ENCODE assay signal across 16 cellular contexts in the genomic region with DNA sequence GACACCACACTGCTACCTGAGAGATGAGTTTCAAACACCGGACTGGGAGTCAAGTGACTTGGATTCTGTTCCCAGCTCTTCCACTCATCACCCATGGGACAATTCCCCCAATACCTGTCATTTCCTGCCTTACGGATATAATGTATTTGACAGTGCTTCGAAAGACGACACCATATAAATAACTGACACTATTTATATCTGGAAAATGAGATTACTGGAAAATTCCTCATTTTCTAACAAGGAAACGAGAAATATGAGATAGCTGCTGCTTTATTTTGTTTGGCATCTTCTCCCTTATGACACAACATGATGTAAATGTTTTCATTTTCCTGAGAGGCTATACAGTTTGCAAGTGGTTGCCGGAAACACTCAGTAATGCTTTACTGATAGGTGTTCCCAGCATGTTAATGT. TPM values are rescaled to one million over a fixed set of nuclear protein-coding genes. Genes with fewer than 3 reads are reported as not detected.
A peak's percentile ranks its signal among the peaks of the same experiment; 100 is the strongest.
DNase-seq lines count a peak whose midpoint lies in the region; ATAC-seq, FAIRE-seq and TF ChIP-seq lines count a peak whose summit lies in the region.
"Had no signal": no experiment of that assay in that cellular context is flagged by ENCODE, and none has a peak within 500 bp of the region (broad histone marks: within the 10 kb centered on the region; RNA-seq: fewer than 3 reads in every experiment).

No MANE protein-coding gene starts in this region.

- TF ChIP-seq CTCF in AG04450 (IDR thresholded peaks at IDR 0.05; ENCODE audit: low read depth, low read length): no peak
- no peak for TF ChIP-seq CTCF in astrocyte of the cerebellum (IDR thresholded peaks at IDR 0.05; ENCODE audit: low read depth, low read length, missing control alignments)
- no peak for TF ChIP-seq CTCF in foreskin fibroblast (IDR thresholded peaks at IDR 0.05; ENCODE audit: low read depth, low read length)

- peak; percentile 55 for DNase-seq in AG04450 (ENCODE audit: low read depth, low spot score)
- peak; percentile 18 for DNase-seq in HTR-8/SVneo (ENCODE audit: insufficient read length, low spot score)
- peak; percentile 65 for DNase-seq in astrocyte of the cerebellum (ENCODE audit: low read depth)
- DNase-seq in foreskin fibroblast: peak; percentile 59 to 81
- no peak for DNase-seq in GM19239 (ENCODE audit: insufficient read length, low spot score)
- no peak for DNase-seq in DMS153 (lab: John Stamatoyannopoulos, UW)
- DNase-seq: AML-193, colonic mucosa, DMS 273 treated with DMSO at 0.1 percent for 48 hours, foreskin keratinocyte, NCI-H446 treated with DMSO at 0.1 percent for 48 hours, nucleus accumbens, Peyer's patch had no signal

- FAIRE-seq in HTR-8/SVneo (lab: Jason Lieb, UNC): no peak
- FAIRE-seq in GM19239 (lab: Jason Lieb, UNC): no peak

- in situ Hi-C loops in astrocyte of the cerebellum (cut with HindIII; ENCODE audit: low sequenced_read_pairs): no loop called here

- ATAC-seq in HG02870 (IDR thresholded peaks at IDR 0.05; ENCODE audit: unreplicated experiment) (no peak), GM21360 (IDR thresholded peaks at IDR 0.05; ENCODE audit: unreplicated experiment) (no peak)
- ATAC-seq: activated CD4-positive, CD25-positive, alpha-beta regulatory T cell treated with anti-CD3 and anti-CD28 coated beads, Interleukin-2, amount 50 U/mL, for 24 hours; foreskin keratinocyte had no signal

- CTCF ChIA-PET in AG04450 (lab: Charles Lee): interaction anchor here (0.6 to 1.5 kb wide), 3 partner anchors 79 to 309 kb away, joined by 3 to 5 read pairs (median 4); no protein-coding TSS in a partner anchor

- peak overlapping the region; percentile 47 for H3K27ac ChIP-seq in AG04450 (ENCODE audit: low read depth, low read length)
- H3K27ac ChIP-seq: colonic mucosa, foreskin keratinocyte, Peyer's patch had no signal

- H3K4me3 ChIP-seq in AG04450 (ENCODE audit: low read depth, low read length): no peak overlapping the region
- H3K4me3 ChIP-seq in astrocyte of the cerebellum (ENCODE audit: low read depth, low read length): no peak overlapping the region
- H3K4me3 ChIP-seq in foreskin fibroblast (ENCODE audit: low read depth in 1 of 2, low read length in 2 of 2): no peak overlapping the region
- H3K4me3 ChIP-seq: colonic mucosa, Peyer's patch had no signal

- POLR2A ChIA-PET in AG04450 (lab: Yijun Ruan, JAX): interaction anchor here (0.5 to 1.0 kb wide), 4 partner anchors 22 to 50 kb away, joined by 3 to 6 read pairs (median 4); partner anchors contain the start of gene XBP1

- no peaks in the 10 kb centered on the region; the same call in 1 of the 2 replicates for H3K9me3 ChIP-seq in AG04450 (ENCODE audit: control insufficient read depth, insufficient read depth, low read length)
- H3K9me3 ChIP-seq: colonic mucosa, Peyer's patch had no signal

- no peaks in the 10 kb centered on the region for H3K27me3 ChIP-seq in AG04450 (ENCODE audit: control insufficient read depth, insufficient read depth, low read length)
- H3K27me3 ChIP-seq: colonic mucosa, foreskin keratinocyte, Peyer's patch had no signal

RNA-seq across cellular contexts. Expression of gene HSCB, which starts 8.6 kb away (rescaled TPM):
- polyA plus RNA-seq in AG04450 (2011; rRNA removed): 23.9 and 24.5 TPM in 2 replicates
- 5.2 and 7.1 TPM in 2 replicates for polyA minus RNA-seq in AG04450 (2011; rRNA and poly(A)+ RNA removed)

RNA-seq across cellular contexts. Expression of gene CHEK2, which starts 8.9 kb away (rescaled TPM):
- 16.5 and 19.5 TPM in 2 replicates for polyA plus RNA-seq in AG04450 (2011; rRNA removed)
- polyA minus RNA-seq in AG04450 (2011; rRNA and poly(A)+ RNA removed): 7.9 and 11.3 TPM in 2 replicates

RNA-seq across cellular contexts. Expression of gene CCDC117, which starts 22.0 kb away (rescaled TPM):
- 15.0 and 24.4 TPM in 2 replicates for polyA plus RNA-seq in AG04450 (2011; rRNA removed)
- 11.8 and 36.1 TPM in 2 replicates for polyA minus RNA-seq in AG04450 (2011; rRNA and poly(A)+ RNA removed)

RNA-seq across cellular contexts. Expression of gene XBP1, which starts 49.9 kb away (rescaled TPM):
- polyA plus RNA-seq in AG04450 (2011; rRNA removed): 193 and 205 TPM in 2 replicates
- polyA minus RNA-seq in AG04450 (2011; rRNA and poly(A)+ RNA removed): 222 and 244 TPM in 2 replicates

Comparison
In these comparisons a context has a peak if more than half of its experiments do, and no peak if none do; other contexts are left out.
1. DNase-seq: peak in AG04450 (single experiment), HTR-8/SVneo (single experiment), astrocyte of the cerebellum (single experiment) and foreskin fibroblast (2 of 2); none in GM19239 (single experiment) and DMS153 (single experiment).